In genomic region chr16:31107465-31107867, GRCh38 we compare ENCODE assay signal across 8 cellular contexts. TPM values are rescaled to one million over a fixed set of nuclear protein-coding genes. Genes with fewer than 3 reads are reported as not detected.
DNase-seq lines count a peak whose midpoint lies in the region; ATAC-seq and TF ChIP-seq lines count a peak whose summit lies in the region.

No MANE protein-coding gene starts in this region.

- intact Hi-C loops in CD14-positive monocyte (cut with micrococcal nuclease): loop anchor here in 1 of 2 donors (2.0 kb wide), 1 partner anchor 35 kb away; no protein-coding TSS in a partner anchor

- no peaks in the 10 kb centered on the region for H3K27me3 Mint-ChIP-seq in T-helper 1 cell treated with Interleukin-12 subunit alpha and Interleukin-12 subunit beta and Interleukin-4 antibody, amounts not matched to agents 30 μg/mL and 1 μg/mL, for 36 hours (ENCODE audit: low read depth)
- peaks cover 3% of the 10 kb centered on the region for H3K27me3 Mint-ChIP-seq in nephron progenitor cell (ENCODE audit: low read depth, poor library complexity)
- H3K27me3 Mint-ChIP-seq in CD14-positive monocyte (ENCODE audit: low read depth in 3 of 3): peaks cover 0 to 2% (median 0%) of the 10 kb centered on the region in 3 donors

- peak overlapping the region; percentile 88 for H3K4me3 Mint-ChIP-seq in T-helper 1 cell treated with Interleukin-12 subunit alpha and Interleukin-12 subunit beta and Interleukin-4 antibody, amounts not matched to agents 30 μg/mL and 1 μg/mL, for 36 hours
- H3K4me3 Mint-ChIP-seq in nephron progenitor cell: peak overlapping the region; percentile 88
- no peak overlapping the region for H3K4me3 Mint-ChIP-seq in CD14-positive monocyte

- peaks cover 7% of the 10 kb centered on the region for H3K36me3 Mint-ChIP-seq in T-helper 1 cell treated with Interleukin-12 subunit alpha and Interleukin-12 subunit beta and Interleukin-4 antibody, amounts not matched to agents 30 μg/mL and 1 μg/mL, for 36 hours (ENCODE audit: low read depth)
- peaks cover 16% of the 10 kb centered on the region for H3K36me3 Mint-ChIP-seq in nephron progenitor cell (ENCODE audit: low read depth)
- H3K36me3 Mint-ChIP-seq in CD14-positive monocyte: peaks cover 32% of the 10 kb centered on the region in 2 donors

- H3K4me1 Mint-ChIP-seq in T-helper 1 cell treated with Interleukin-12 subunit alpha and Interleukin-12 subunit beta and Interleukin-4 antibody, amounts not matched to agents 30 μg/mL and 1 μg/mL, for 36 hours (ENCODE audit: low read depth): peaks cover 14% of the 10 kb centered on the region
- peaks cover 20% of the 10 kb centered on the region for H3K4me1 Mint-ChIP-seq in nephron progenitor cell
- H3K4me1 Mint-ChIP-seq in CD14-positive monocyte: peaks cover 34% of the 10 kb centered on the region

- H3K9me3 Mint-ChIP-seq in T-helper 1 cell treated with Interleukin-12 subunit alpha and Interleukin-12 subunit beta and Interleukin-4 antibody, amounts not matched to agents 30 μg/mL and 1 μg/mL, for 36 hours: no peaks in the 10 kb centered on the region
- H3K9me3 Mint-ChIP-seq in nephron progenitor cell (peaks cover 9% of the 10 kb centered on the region), CD14-positive monocyte (no peaks in the 10 kb centered on the region)

- TF ChIP-seq CTCF in nephron progenitor cell (IDR thresholded peaks at IDR 0.05) (no peak), CD14-positive monocyte (IDR thresholded peaks at IDR 0.05) (no peak)

- H3K27ac Mint-ChIP-seq in T-helper 1 cell treated with Interleukin-12 subunit alpha and Interleukin-12 subunit beta and Interleukin-4 antibody, amounts not matched to agents 30 μg/mL and 1 μg/mL, for 36 hours: peak overlapping the region; percentile 92
- H3K27ac Mint-ChIP-seq in nephron progenitor cell (peak overlapping the region; percentile 57), CD14-positive monocyte (peak overlapping the region in 3 of 7 donors; percentile 25 to 90 (median 77))

- DNase-seq in nephron progenitor cell (no peak), CD14-positive monocyte (ENCODE audit: low spot score) (no peak), SW480 (ENCODE audit: low spot score) (no peak), NCI-H1105 treated with DMSO at 0.1 percent for 48 hours (lab: John Stamatoyannopoulos, UW) (no peak)

- ATAC-seq in GM18873 (IDR thresholded peaks at IDR 0.05; ENCODE audit: low FRiP score, unreplicated experiment) (peak; percentile 54), HG02642 (IDR thresholded peaks at IDR 0.05; ENCODE audit: poor library complexity, unreplicated experiment) (peak; percentile 46), HG03457 (IDR thresholded peaks at IDR 0.05; ENCODE audit: unreplicated experiment) (no peak)

RNA-seq across cellular contexts. Expression of gene BCKDK, which starts 0.7 kb away (rescaled TPM):
- 10 to 100 TPM; 76.5 to 93.5 TPM for polyA plus RNA-seq in CD14-positive monocyte

RNA-seq across cellular contexts. Expression of gene KAT8, which starts 10.0 kb away (rescaled TPM):
- 10 to 100 TPM; 34.5 to 42.0 TPM for polyA plus RNA-seq in CD14-positive monocyte

RNA-seq across cellular contexts. Expression of gene VKORC1, which starts 12.9 kb away (rescaled TPM):
- 100 to 1,000 TPM in 1 of 2 donors, 10 to 100 TPM in 1; 91.2 to 113 TPM for polyA plus RNA-seq in CD14-positive monocyte

RNA-seq across cellular contexts. Expression of gene PRSS53, which starts 18.7 kb away (rescaled TPM):
- under 1 TPM in 1 of 2 donors, not detected in 1; 0.17 TPM for polyA plus RNA-seq in CD14-positive monocyte

RNA-seq across cellular contexts. Expression of gene PRSS8, which starts 28.1 kb away (rescaled TPM):
- not detected for polyA plus RNA-seq in CD14-positive monocyte

Comparison
In these comparisons a context has a peak if more than half of its experiments do, and no peak if none do; other contexts are left out.
1. H3K4me3 Mint-ChIP-seq: peak in T-helper 1 cell treated with Interleukin-12 subunit alpha and Interleukin-12 subunit beta and Interleukin-4 antibody, amounts not matched to agents 30 μg/mL and 1 μg/mL, for 36 hours (single experiment) and nephron progenitor cell (single experiment); none in CD14-positive monocyte (0 of 2).